Comparison of ENCODE assay signal across 8 cellular contexts in genomic region chr1:10980094-10980577, GRCh38. TPM values are rescaled to one million over a fixed set of nuclear protein-coding genes. Genes with fewer than 3 reads are reported as not detected.
A peak's percentile ranks its signal among the peaks of the same experiment; 100 is the strongest.
DNase-seq lines count a peak whose midpoint lies in the region; ATAC-seq and TF ChIP-seq lines count a peak whose summit lies in the region.

No MANE protein-coding gene starts in this region.

- H3K36me3 Mint-ChIP-seq in osteocyte (ENCODE audit: unreplicated experiment), result no peaks in the 10 kb centered on the region

- intact Hi-C loops in Right ventricle myocardium superior (cut with DNase I), result no loop called here

- peak overlapping the region; percentile 18; the same call in 1 of the 2 replicates for H3K27ac ChIP-seq in VCaP

- DNase-seq in ELF-1 (ENCODE audit: low read depth, low spot score) (peak; percentile 97), Right ventricle myocardium superior (peak; percentile 88), osteocyte (ENCODE audit: extremely low spot score, unreplicated experiment) (peak; percentile 88)
- no peak for DNase-seq in effector CD4-positive, alpha-beta T cell
- no peak for DNase-seq in stimulated activated CD4-positive, alpha-beta T cell treated with anti-CD3 and anti-CD28 coated beads, Interleukin-1b, Interleukin-23, amount 100 ng/mL, for 48 hours

- H3K27ac Mint-ChIP-seq in osteocyte (ENCODE audit: unreplicated experiment), result peak overlapping the region; percentile 71

- H3K27me3 Mint-ChIP-seq in osteocyte (ENCODE audit: unreplicated experiment), result peaks cover 39% of the 10 kb centered on the region

- ATAC-seq in Right ventricle myocardium superior (ENCODE audit: poor library complexity) (peak; percentile 94), HG03378 (IDR thresholded peaks at IDR 0.05; ENCODE audit: unreplicated experiment) (no peak), HG03159 (IDR thresholded peaks at IDR 0.05; ENCODE audit: unreplicated experiment) (no peak)

- TF ChIP-seq CTCF in VCaP (conservative IDR thresholded peaks at IDR 0.05) (peak; percentile 58), osteocyte (IDR thresholded peaks at IDR 0.05) (peak; percentile 58)

- no peaks in the 10 kb centered on the region for H3K9me3 Mint-ChIP-seq in osteocyte (ENCODE audit: unreplicated experiment)

- H3K4me1 Mint-ChIP-seq in osteocyte (ENCODE audit: unreplicated experiment), result peaks cover 34% of the 10 kb centered on the region

- peak overlapping the region; percentile 51 for H3K4me3 Mint-ChIP-seq in osteocyte (ENCODE audit: unreplicated experiment)

RNA-seq across cellular contexts. Expression of gene TARDBP, which starts 32.3 kb away (rescaled TPM):
- total RNA-seq in Right ventricle myocardium superior (106 TPM), osteocyte (117 and 119 TPM in 2 replicates)

Comparison
In these comparisons a context has a peak if more than half of its experiments do, and no peak if none do; other contexts are left out.
1. DNase-seq: peak in ELF-1 (single experiment), Right ventricle myocardium superior (single experiment) and osteocyte (single experiment); none in effector CD4-positive, alpha-beta T cell (single experiment) and stimulated activated CD4-positive, alpha-beta T cell treated with anti-CD3 and anti-CD28 coated beads, Interleukin-1b, Interleukin-23, amount 100 ng/mL, for 48 hours (single experiment).